In the genomic region with DNA sequence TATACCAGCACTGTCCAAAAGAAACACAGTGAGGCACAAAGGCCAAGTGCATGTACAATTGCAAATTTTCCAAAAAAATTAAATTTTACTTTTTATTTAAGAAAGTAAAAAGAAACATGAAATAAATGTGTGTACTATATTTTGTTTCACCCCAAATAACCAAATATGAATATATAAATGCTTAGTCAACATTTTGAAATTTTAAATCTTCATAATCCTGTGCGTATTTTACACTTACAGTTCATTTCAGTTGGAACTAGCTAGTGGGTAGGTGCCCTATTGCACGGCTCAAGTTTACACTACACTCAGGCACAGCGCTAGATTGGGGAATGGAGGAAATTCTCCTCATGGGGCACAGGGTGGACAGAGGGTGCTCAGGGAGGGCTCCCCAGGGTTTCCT, we compare ENCODE assay signal across 7 cellular contexts. TPM values are rescaled to one million over a fixed set of nuclear protein-coding genes. Genes with fewer than 3 reads are reported as not detected.
A peak's percentile ranks its signal among the peaks of the same experiment; 100 is the strongest.
DNase-seq lines count a peak whose midpoint lies in the region; ATAC-seq and TF ChIP-seq lines count a peak whose summit lies in the region.
"Had no signal": no experiment of that assay in that cellular context is flagged by ENCODE, and none has a peak within 500 bp of the region (broad histone marks: within the 10 kb centered on the region; RNA-seq: fewer than 3 reads in every experiment).

No MANE protein-coding gene starts in this region.

- peaks cover 3 to 12% of the 10 kb centered on the region in 2 experiments for H3K9me3 ChIP-seq in CD4-positive, CD25-positive, alpha-beta regulatory T cell (ENCODE audit: control insufficient read depth in 2 of 2, low read length in 2 of 2)
- H3K9me3 ChIP-seq in SU-DHL-6 (ENCODE audit: insufficient read depth, low read length) = peaks cover 12% of the 10 kb centered on the region; the same call in 1 of the 2 replicates
- peaks cover 6% of the 10 kb centered on the region for H3K9me3 ChIP-seq in WERI-Rb-1 (ENCODE audit: severe bottlenecking)

- H3K9ac ChIP-seq in SU-DHL-6 (ENCODE audit: low read length) = no peak overlapping the region

- H3K4me3 ChIP-seq in CD4-positive, CD25-positive, alpha-beta regulatory T cell (ENCODE audit: low read depth, low read length) = peak overlapping the region; percentile 95
- H3K4me3 ChIP-seq in SU-DHL-6 (ENCODE audit: insufficient read depth, low read length, poor library complexity, severe bottlenecking) = no peak overlapping the region
- H3K4me3 ChIP-seq in WERI-Rb-1 (ENCODE audit: low read depth, low read length) = no peak overlapping the region

- peaks cover 0 to 14% (median 4%) of the 10 kb centered on the region in 4 donors for H3K4me1 Mint-ChIP-seq in CD4-positive, CD25-positive, alpha-beta regulatory T cell
- H3K4me1 Mint-ChIP-seq in nephron = peaks cover 21% of the 10 kb centered on the region

- TF ChIP-seq CTCF in SU-DHL-6 (IDR thresholded peaks at IDR 0.05; ENCODE audit: insufficient read depth, low read length, poor library complexity, severe bottlenecking) (no peak), nephron (IDR thresholded peaks at IDR 0.05; ENCODE audit: unreplicated experiment in 3 of 3) (no peak), WERI-Rb-1 (IDR thresholded peaks at IDR 0.05; ENCODE audit: low read depth, low read length) (no peak)

- no peak for DNase-seq in CD4-positive, CD25-positive, alpha-beta regulatory T cell
- no peak for DNase-seq in stimulated activated naive CD4-positive, alpha-beta T cell (lab: John Stamatoyannopoulos, UW)
- no peak for DNase-seq in WERI-Rb-1
- no peak for DNase-seq in activated CD4-positive, alpha-beta T cell treated with anti-CD3 and anti-CD28 coated beads for 48 hours

- H3K9me2 ChIP-seq in SU-DHL-6 (replicated peaks; ENCODE audit: insufficient read depth, low read length) = no peaks in the 10 kb centered on the region

- H3K4me2 ChIP-seq in SU-DHL-6 (ENCODE audit: low read depth, low read length, poor library complexity, severe bottlenecking) = peak overlapping the region; percentile 66

- H3K4me3 Mint-ChIP-seq in CD4-positive, CD25-positive, alpha-beta regulatory T cell = no peak overlapping the region
- peak overlapping the region; percentile 68 to 81 (median 73) for H3K4me3 Mint-ChIP-seq in nephron

- no peaks in the 10 kb centered on the region for H4K20me1 ChIP-seq in SU-DHL-6 (ENCODE audit: low read depth, low read length)

- peaks cover 2% of the 10 kb centered on the region for H3K36me3 ChIP-seq in CD4-positive, CD25-positive, alpha-beta regulatory T cell (ENCODE audit: control insufficient read depth, insufficient read depth, low read length)
- no peaks in the 10 kb centered on the region for H3K36me3 ChIP-seq in SU-DHL-6 (ENCODE audit: low read length)
- 0 out of 2 replicates have a peak, but pooled peaks cover 2% of the 10 kb centered on the region for H3K36me3 ChIP-seq in WERI-Rb-1

- H3K27me3 Mint-ChIP-seq in CD4-positive, CD25-positive, alpha-beta regulatory T cell = peaks cover 4% of the 10 kb centered on the region
- H3K27me3 Mint-ChIP-seq in nephron (ENCODE audit: low read depth) = no peaks in the 10 kb centered on the region

- H3K27ac ChIP-seq in CD4-positive, CD25-positive, alpha-beta regulatory T cell (ENCODE audit: insufficient read depth, low read length, poor library complexity, severe bottlenecking) = no peak overlapping the region
- H3K27ac ChIP-seq in SU-DHL-6 (ENCODE audit: low read depth, low read length) (no peak overlapping the region), WERI-Rb-1 (no peak overlapping the region)

- peaks cover 2% of the 10 kb centered on the region for H3K36me3 Mint-ChIP-seq in CD4-positive, CD25-positive, alpha-beta regulatory T cell
- peaks cover 33% of the 10 kb centered on the region for H3K36me3 Mint-ChIP-seq in nephron (ENCODE audit: low read depth)

- no peaks in the 10 kb centered on the region for H3F3A ChIP-seq in SU-DHL-6 (ENCODE audit: insufficient read depth)

- no peak for ATAC-seq in CD4-positive, CD25-positive, alpha-beta regulatory T cell (ENCODE audit: low read depth in 2 of 2)

- peaks cover 0 to 8% (median 2%) of the 10 kb centered on the region in 7 donors for H3K9me3 Mint-ChIP-seq in CD4-positive, CD25-positive, alpha-beta regulatory T cell
- H3K9me3 Mint-ChIP-seq in nephron = peaks cover 4% of the 10 kb centered on the region

- H3K79me2 ChIP-seq in SU-DHL-6 (ENCODE audit: insufficient read depth, low read length) = no peaks in the 10 kb centered on the region

- no peak overlapping the region for H2AFZ ChIP-seq in SU-DHL-6 (ENCODE audit: low read depth, low read length, severe bottlenecking)

- H3K27me3 ChIP-seq in CD4-positive, CD25-positive, alpha-beta regulatory T cell (ENCODE audit: control insufficient read depth, insufficient read depth, low read length) = no peaks in the 10 kb centered on the region
- H3K27me3 ChIP-seq in SU-DHL-6 (ENCODE audit: low read length) (no peaks in the 10 kb centered on the region), WERI-Rb-1 (ENCODE audit: insufficient read depth, low read depth, severe bottlenecking) (no peaks in the 10 kb centered on the region)

- no peak overlapping the region for H3K27ac Mint-ChIP-seq in CD4-positive, CD25-positive, alpha-beta regulatory T cell
- no peak overlapping the region for H3K27ac Mint-ChIP-seq in nephron
- H3K27ac Mint-ChIP-seq: activated T-helper 1 cell treated with anti-CD3 and anti-CD28 coated beads, Interleukin-12 subunit alpha, Interleukin-12 subunit beta, Interleukin-2, Interleukin-4 antibody, amounts not matched to agents 30 ng/mL and 10 ng/mL and 1 ng/mL, durations not matched to agents 14 hours and 24 hours and 36 hours had no signal

- peaks cover 11% of the 10 kb centered on the region for H3K4me1 ChIP-seq in CD4-positive, CD25-positive, alpha-beta regulatory T cell (ENCODE audit: control insufficient read depth, insufficient read depth, low read length, poor library complexity, severe bottlenecking)

RNA-seq across cellular contexts. Expression of a gene that starts 18.0 kb away (rescaled TPM):
- total RNA-seq in CD4-positive, CD25-positive, alpha-beta regulatory T cell = 125 TPM
- polyA plus RNA-seq in CD4-positive, CD25-positive, alpha-beta regulatory T cell = 10 to 100 TPM; 79.3 to 91.5 (median 82.7) TPM

RNA-seq across cellular contexts. Expression of a gene that starts 20.3 kb away (rescaled TPM):
- 279 TPM for total RNA-seq in CD4-positive, CD25-positive, alpha-beta regulatory T cell
- polyA plus RNA-seq in CD4-positive, CD25-positive, alpha-beta regulatory T cell = 10 to 100 TPM; 67.4 to 100.0 (median 71.2) TPM

RNA-seq across cellular contexts. Expression of a gene that starts 35.4 kb away (rescaled TPM):
- 35.9 TPM for total RNA-seq in CD4-positive, CD25-positive, alpha-beta regulatory T cell
- 10 to 100 TPM in 3 of 4 donors, 1 to 10 TPM in 1; 9.7 to 14.5 (median 12.2) TPM for polyA plus RNA-seq in CD4-positive, CD25-positive, alpha-beta regulatory T cell

RNA-seq across cellular contexts. Expression of a gene that starts 39.4 kb away (rescaled TPM):
- 62.3 TPM for total RNA-seq in CD4-positive, CD25-positive, alpha-beta regulatory T cell
- 1 to 10 TPM; 4.5 to 9.5 (median 6.8) TPM for polyA plus RNA-seq in CD4-positive, CD25-positive, alpha-beta regulatory T cell

RNA-seq across cellular contexts. Expression of a gene that starts 57.3 kb away (rescaled TPM):
- total RNA-seq in CD4-positive, CD25-positive, alpha-beta regulatory T cell = 135 TPM
- polyA plus RNA-seq in CD4-positive, CD25-positive, alpha-beta regulatory T cell = 100 to 1,000 TPM; 135 to 224 (median 140) TPM

Comparison
In these comparisons a context has a peak if more than half of its experiments do, and no peak if none do; other contexts are left out.
1. H3K4me3 Mint-ChIP-seq: peak in nephron (3 of 3); none in CD4-positive, CD25-positive, alpha-beta regulatory T cell (0 of 4).